16 cellular contexts compared by ENCODE assay signal in the genomic region with DNA sequence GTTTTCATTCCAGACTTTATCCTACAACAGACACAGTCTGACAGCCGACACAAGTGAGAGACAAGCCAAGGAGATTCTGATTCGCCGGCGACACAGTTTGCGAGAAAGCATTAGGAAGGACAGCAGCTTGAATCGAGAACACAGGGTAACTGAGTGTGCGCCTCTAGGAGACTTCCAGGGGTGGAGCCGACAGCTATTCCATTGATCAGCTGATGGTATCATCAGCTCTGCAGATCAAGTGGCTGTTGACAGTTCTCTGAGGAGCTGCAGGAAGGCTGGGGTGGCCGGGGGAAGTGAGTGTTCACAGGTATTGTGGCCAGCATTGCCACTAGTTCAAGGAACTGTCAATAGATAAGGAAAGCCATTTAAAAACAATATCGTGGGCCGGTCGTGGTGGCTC. TPM values are rescaled to one million over a fixed set of nuclear protein-coding genes. Genes with fewer than 3 reads are reported as not detected.
DNase-seq lines count a peak whose midpoint lies in the region; ATAC-seq, FAIRE-seq and TF ChIP-seq lines count a peak whose summit lies in the region.
"Had no signal": no experiment of that assay in that cellular context is flagged by ENCODE, and none has a peak within 500 bp of the region (broad histone marks: within the 10 kb centered on the region; RNA-seq: fewer than 3 reads in every experiment).

No MANE protein-coding gene starts in this region.

- H3K9me3 ChIP-seq in right lobe of liver: no peaks in the 10 kb centered on the region
- no peaks in the 10 kb centered on the region for H3K9me3 ChIP-seq in HepG2 (ENCODE audit: low read length)
- no peaks in the 10 kb centered on the region for H3K9me3 ChIP-seq in hepatocyte (ENCODE audit: low read depth)
- H3K9me3 ChIP-seq: MG63 had no signal

- TF ChIP-seq EP300 in HepG2 (IDR thresholded peaks at IDR 0.05; ENCODE audit: low read depth in 2 of 2, low read length in 2 of 2) (no peak), HepG2 (CRISPR knock-in tag; IDR thresholded peaks at IDR 0.05; ENCODE audit: borderline replicate concordance) (no peak)

- no peak overlapping the region for H3K9ac ChIP-seq in HepG2 (ENCODE audit: insufficient read depth, low read depth, low read length)

- POLR2A ChIA-PET in HepG2 (lab: Yijun Ruan, JAX): no interaction called here

- no peak overlapping the region for H3K4me2 ChIP-seq in HepG2 (ENCODE audit: low read depth, low read length)
- H3K4me2 ChIP-seq in hepatocyte: peak overlapping the region; percentile 57

- H3K79me2 ChIP-seq in HepG2 (ENCODE audit: insufficient read depth, low read length): no peaks in the 10 kb centered on the region
- no peaks in the 10 kb centered on the region for H3K79me2 ChIP-seq in hepatocyte

- no peaks in the 10 kb centered on the region for H4K20me1 ChIP-seq in HepG2 (ENCODE audit: insufficient read depth, low read length)
- no peaks in the 10 kb centered on the region for H4K20me1 ChIP-seq in hepatocyte (ENCODE audit: insufficient read depth, poor library complexity, severe bottlenecking)

- no peaks in the 10 kb centered on the region for H3K36me3 ChIP-seq in right lobe of liver
- no peaks in the 10 kb centered on the region for H3K36me3 ChIP-seq in HepG2 (replicated peaks in 1 of 2; ENCODE audit: control insufficient read depth in 1 of 2, insufficient read depth in 2 of 2, low read length in 2 of 2)
- no peaks in the 10 kb centered on the region for H3K36me3 ChIP-seq in hepatocyte (replicated peaks; ENCODE audit: insufficient read depth, low read depth)
- H3K36me3 ChIP-seq: MG63 had no signal

- H2AFZ ChIP-seq in HepG2 (ENCODE audit: low read length): no peak overlapping the region
- no peak overlapping the region for H2AFZ ChIP-seq in hepatocyte

- intact Hi-C loops in right lobe of liver (cut with DNase I) (no loop called here), HepG2 (cut with micrococcal nuclease; ENCODE audit: unreplicated experiment) (loop anchor here (1.0 to 5.0 kb wide), 2 partner anchors 87 to 184 kb away; a partner anchor contains a TSS)

- no TSS peak for BruUV-seq in HepG2 (replicated peaks; lab: Mats Ljungman, UMichigan)

- H3K4me1 ChIP-seq in right lobe of liver (no peaks in the 10 kb centered on the region), HepG2 (ENCODE audit: insufficient read depth, low read length) (peaks cover 22% of the 10 kb centered on the region), hepatocyte (ENCODE audit: insufficient read depth) (peaks cover 6% of the 10 kb centered on the region)

- TF ChIP-seq CTCF in right lobe of liver (IDR thresholded peaks at IDR 0.05) (no peak), HepG2 (CRISPR knock-in tag; IDR thresholded peaks at IDR 0.05) (no peak), hepatocyte (IDR thresholded peaks at IDR 0.05; ENCODE audit: poor library complexity) (no peak)

- no peaks in the 10 kb centered on the region for H3K27me3 ChIP-seq in right lobe of liver
- H3K27me3 ChIP-seq in HepG2 (ENCODE audit: control insufficient read depth in 1 of 2, insufficient read depth in 2 of 2, low read length in 2 of 2): no peaks in the 10 kb centered on the region
- no peaks in the 10 kb centered on the region for H3K27me3 ChIP-seq in hepatocyte
- H3K27me3 ChIP-seq: MG63 had no signal

- H3K27ac ChIP-seq in right lobe of liver: no peak overlapping the region
- H3K27ac ChIP-seq in HepG2 (ENCODE audit: extremely low read length, insufficient read depth, low read length): no peak overlapping the region
- H3K27ac ChIP-seq in hepatocyte: no peak overlapping the region

- CTCF ChIA-PET in HepG2 (lab: Yijun Ruan, JAX; ENCODE audit: low intra/inter-chr PET ratio, low total read pairs): interaction anchor here (1.3 kb wide), 1 partner anchor 232 kb away, joined by 7 read pairs; a partner anchor contains a TSS

- ATAC-seq in right lobe of liver (peak in 3 of 4 donors; percentile 16 to 28 (median 17)), HepG2 (no peak), HG02678 (IDR thresholded peaks at IDR 0.05; ENCODE audit: unreplicated experiment) (no peak)

- WGBS in right lobe of liver (ENCODE audit: insufficient coverage, low coverage, low lambda C conversion rate, missing lambda C conversion rate): 37% methylated on average over 10 of the region's 12 CpGs
- 61% methylated on average over 12 of the region's 12 CpGs for WGBS in HepG2 (ENCODE audit: low lambda C conversion rate)
- 32% methylated on average over 12 of the region's 12 CpGs for WGBS in hepatocyte (ENCODE audit: low lambda C conversion rate, missing lambda C conversion rate)

- DNase-seq in NCI-H510A treated with DMSO at 0.1 percent for 48 hours (lab: John Stamatoyannopoulos, UW): peak; percentile 4
- DNase-seq in NCI-H510A (lab: John Stamatoyannopoulos, UW): no peak
- DNase-seq in right lobe of liver: no peak
- DNase-seq in HepG2 (ENCODE audit: low spot score): no peak
- peak; percentile 12 for DNase-seq in hepatocyte (ENCODE audit: low spot score)
- DNase-seq in NCI-H1694 treated with DMSO at 0.1 percent for 48 hours (lab: John Stamatoyannopoulos, UW): no peak
- DNase-seq in activated CD4-positive, alpha-beta T cell treated with anti-CD3 and anti-CD28 coated beads, Interleukin-2, amount 50 U/mL, for 4 hours: no peak
- DNase-seq: 8988T, H7, MG63, NCI-H1048, NCI-H1436, NCI-H2029, NCI-H524 treated with DMSO at 0.1 percent for 48 hours, RPMI8226 had no signal

- TF ChIP-seq POLR2A in right lobe of liver (IDR thresholded peaks at IDR 0.05) (no peak), HepG2 (IDR thresholded peaks at IDR 0.05; ENCODE audit: insufficient read depth in 1 of 2, low read depth in 2 of 2, low read length in 2 of 2) (no peak)

- no peak for FAIRE-seq in HepG2 (lab: Jason Lieb, UNC)

- no peak overlapping the region for H3K4me3 ChIP-seq in right lobe of liver
- no peak overlapping the region for H3K4me3 ChIP-seq in HepG2 (replicated peaks in 1 of 3; ENCODE audit: insufficient read depth in 1 of 3, low read depth in 2 of 3, low read length in 3 of 3)
- H3K4me3 ChIP-seq in hepatocyte: no peak overlapping the region
- H3K4me3 ChIP-seq: MG63 had no signal

- in situ Hi-C loops in HepG2 (cut with HindIII; ENCODE audit: extremely low pct_ligation_motif_present, low pct_unique_long_range_greater_than_20kb): no loop called here

- no peak for TF ChIP-seq RAD21 in HepG2 (CRISPR knock-in tag; IDR thresholded peaks at IDR 0.05)

- no peaks in the 10 kb centered on the region for H3K9me2 ChIP-seq in hepatocyte (replicated peaks; ENCODE audit: insufficient read depth)

TF ChIP-seq in HepG2, 621 proteins besides CTCF, POLR2A, EP300 and RAD21:
- TF ChIP-seq IKZF4 (CRISPR knock-in tag; IDR thresholded peaks at IDR 0.05; ENCODE audit: borderline replicate concordance, low read depth, not compliant biosample characterization) (no peak), TARDBP (CRISPR knock-in tag; IDR thresholded peaks at IDR 0.05) (no peak)
- TF ChIP-seq, protein P1, sequence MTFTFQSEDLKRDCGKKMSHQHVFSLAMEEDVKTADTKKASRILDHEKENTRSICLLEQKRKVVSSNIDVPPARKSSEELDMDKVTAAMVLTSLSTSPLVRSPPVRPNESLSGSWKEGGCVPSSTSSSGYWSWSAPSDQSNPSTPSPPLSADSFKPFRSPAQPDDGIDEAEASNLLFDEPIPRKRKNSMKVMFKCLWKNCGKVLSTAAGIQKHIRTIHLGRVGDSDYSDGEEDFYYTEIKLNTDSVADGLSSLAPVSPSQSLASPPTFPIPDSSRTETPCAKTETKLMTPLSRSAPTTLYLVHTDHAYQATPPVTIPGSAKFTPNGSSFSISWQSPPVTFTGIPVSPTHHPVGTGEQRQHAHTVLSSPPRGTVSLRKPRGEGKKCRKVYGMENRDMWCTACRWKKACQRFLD (CRISPR knock-in tag; IDR thresholded peaks at IDR 0.05; ENCODE audit: borderline replicate concordance): no peak

RNA-seq across cellular contexts. Expression of a gene that starts 57.3 kb away (rescaled TPM):
- total RNA-seq in right lobe of liver (1 to 10 TPM; 1.2 to 5.9 (median 2.3) TPM), HepG2 (2016; rRNA removed; fragmentation: Illumina TruSeq; extraction: Trizol) (8.9 and 10.6 TPM in 2 replicates), hepatocyte (2.6 and 5.1 TPM in 2 replicates)
- total RNA-seq in HepG2 (2016; cell fraction: cytosol; rRNA removed; fragmentation: Illumina TruSeq; extraction: Trizol; ENCODE audit: low read depth): 2.9 and 3.2 TPM in 2 replicates
- 8.4 and 10.0 TPM in 2 replicates for total RNA-seq in HepG2 (2016; cell fraction: insoluble cytoplasmic fraction; rRNA removed; fragmentation: Illumina TruSeq; extraction: Trizol)
- 4.3 and 6.3 TPM in 2 replicates for total RNA-seq in HepG2 (2016; cell fraction: membrane; rRNA removed; fragmentation: Illumina TruSeq; extraction: Trizol)
- total RNA-seq in HepG2 (2016; cell fraction: nucleus; rRNA removed; fragmentation: Illumina TruSeq; extraction: Trizol): 7.5 and 8.7 TPM in 2 replicates
- polyA plus RNA-seq in HepG2 (2011; rRNA removed) (8.0 and 8.7 TPM in 2 replicates), hepatocyte (3.3 and 3.5 TPM in 2 replicates)
- polyA plus RNA-seq in HepG2 (2011; cell fraction: cytosol; rRNA removed): 3.8 and 5.8 TPM in 2 replicates
- polyA plus RNA-seq in HepG2 (2011; cell fraction: nucleus; rRNA removed): 2.6 and 3.6 TPM in 2 replicates
- polyA plus RNA-seq in HepG2 (2012): 11.2 and 15.6 TPM in 2 replicates
- 2.3 and 2.5 TPM in 2 replicates for polyA plus RNA-seq in HepG2 (2016; cell fraction: cytosol; fragmentation: Illumina TruSeq; extraction: Trizol; ENCODE audit: low read depth)
- polyA plus RNA-seq in HepG2 (2016; cell fraction: insoluble cytoplasmic fraction; fragmentation: Illumina TruSeq; extraction: Trizol; ENCODE audit: low read depth): 10.1 and 11.3 TPM in 2 replicates
- 5.0 and 5.8 TPM in 2 replicates for polyA plus RNA-seq in HepG2 (2016; cell fraction: membrane; fragmentation: Illumina TruSeq; extraction: Trizol; ENCODE audit: low read depth)
- polyA plus RNA-seq in HepG2 (2016; cell fraction: nucleus; fragmentation: Illumina TruSeq; extraction: Trizol; ENCODE audit: insufficient read depth, low read depth): 5.8 and 8.3 TPM in 2 replicates
- 4.8 and 13.3 TPM in 2 replicates for polyA minus RNA-seq in HepG2 (2011; rRNA and poly(A)+ RNA removed; ENCODE audit: low replicate concordance)
- polyA minus RNA-seq in HepG2 (2011; cell fraction: cytosol; rRNA and poly(A)+ RNA removed): 2.5 and 6.1 TPM in 2 replicates
- 26.4 and 30.3 TPM in 2 replicates for polyA minus RNA-seq in HepG2 (2011; cell fraction: nucleus; rRNA and poly(A)+ RNA removed)

Comparison
In these comparisons a context has a peak if more than half of its experiments do, and no peak if none do; other contexts are left out.
1. DNase-seq: peak in NCI-H510A treated with DMSO at 0.1 percent for 48 hours (single experiment) and hepatocyte (single experiment); none in NCI-H510A (single experiment), right lobe of liver (0 of 3), HepG2 (single experiment), NCI-H1694 treated with DMSO at 0.1 percent for 48 hours (single experiment) and activated CD4-positive, alpha-beta T cell treated with anti-CD3 and anti-CD28 coated beads, Interleukin-2, amount 50 U/mL, for 4 hours (0 of 2).
2. ATAC-seq: peak in right lobe of liver (3 of 4); none in HepG2 (single experiment) and HG02678 (single experiment).